ENCODE assay signal across 15 cellular contexts in genomic region chr10:87702260-87702972, GRCh38.
"Had no signal": no experiment of that assay in that cellular context is flagged by ENCODE, and none has a peak within 500 bp of the region (broad histone marks: within the 10 kb centered on the region; RNA-seq: fewer than 3 reads in every experiment).

No MANE protein-coding gene starts in this region.

- DNase-seq: activated naive CD4-positive, alpha-beta T cell treated with Interleukin-2 at 50 U/mL for 16 hours; gastrocnemius medialis; heart right ventricle; islet precursor cell; left lung; nephron progenitor cell; occipital lobe; stimulated activated CD4-positive, alpha-beta T cell treated with anti-CD3 and anti-CD28 coated beads, Interleukin-4, amount 100 ng/mL, for 4 hours; stimulated activated CD8-positive, alpha-beta memory T cell treated with anti-CD3 and anti-CD28 coated beads, Interleukin-4, amount 100 ng/mL, for 48 hours; stimulated activated naive CD8-positive, alpha-beta T cell treated with anti-CD3 and anti-CD28 coated beads, Interleukin-15, Interleukin-2, amounts not matched to agents 100 U/mL and 50 U/mL, for 24 hours had no signal

- H3K4me2 ChIP-seq: smooth muscle cell had no signal

- ATAC-seq: activated CD4-positive, CD25-positive, alpha-beta regulatory T cell treated with anti-CD3 and anti-CD28 coated beads, Interleukin-2, amount 50 U/mL, for 24 hours; gastrocnemius medialis; heart right ventricle; stimulated activated naive CD8-positive, alpha-beta T cell treated with anti-CD3 and anti-CD28 coated beads, Interleukin-15, Interleukin-2, amounts not matched to agents 100 U/mL and 50 U/mL, for 24 hours had no signal

- H3K27me3 ChIP-seq: ascending aorta, gastrocnemius medialis, heart right ventricle, left lung, right atrium auricular region, suprapubic skin had no signal

- H3K27ac ChIP-seq: ascending aorta, gastrocnemius medialis, heart right ventricle, left lung, right atrium auricular region, suprapubic skin had no signal

- H3K9me3 ChIP-seq: ascending aorta, gastrocnemius medialis, heart right ventricle, left lung, right atrium auricular region, suprapubic skin had no signal

- H3K4me1 ChIP-seq: ascending aorta, gastrocnemius medialis, right atrium auricular region, suprapubic skin had no signal

- H3K4me3 ChIP-seq: ascending aorta, gastrocnemius medialis, heart right ventricle, left lung, right atrium auricular region, smooth muscle cell, suprapubic skin had no signal

- H3K36me3 ChIP-seq: ascending aorta, gastrocnemius medialis, heart right ventricle, left lung, right atrium auricular region, suprapubic skin had no signal
